In the genomic region with DNA sequence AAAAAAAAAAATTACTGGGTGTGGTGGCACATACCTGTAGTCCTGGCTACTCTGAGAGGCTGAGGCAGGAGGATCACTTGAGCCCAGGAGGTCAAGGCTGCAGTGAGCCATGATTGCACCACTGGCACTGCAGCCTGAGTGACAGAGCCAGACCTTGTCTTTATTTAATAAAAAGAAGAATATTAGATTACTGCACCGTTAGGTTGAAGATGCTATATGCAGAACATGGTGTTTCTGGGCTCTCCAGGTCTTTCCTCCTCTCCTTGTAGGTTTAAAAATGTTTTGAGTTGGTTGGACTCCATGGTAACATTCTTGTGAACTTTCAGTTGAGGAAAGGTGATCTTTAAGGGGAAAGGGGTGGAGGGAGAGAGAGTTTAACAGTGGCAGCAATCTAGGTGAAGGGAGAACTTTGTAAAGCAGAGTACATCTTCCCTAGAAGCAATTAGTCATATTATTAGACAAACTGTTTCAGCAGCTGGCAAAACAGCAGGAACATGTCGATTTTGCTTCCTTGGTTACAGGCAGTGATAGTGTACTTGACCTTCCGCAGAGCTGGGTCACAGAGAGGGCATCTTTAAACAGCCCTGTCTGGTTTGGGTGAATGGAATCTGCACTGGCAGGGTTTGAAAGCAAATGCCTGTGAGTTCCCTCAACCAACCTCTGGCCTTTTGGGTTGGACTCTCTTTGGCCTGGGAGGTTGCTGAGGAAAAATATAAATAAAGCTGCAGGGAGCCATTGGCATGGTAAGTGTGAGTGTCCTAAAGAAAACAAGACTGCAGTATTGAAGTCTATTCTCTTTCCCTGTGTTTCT, we compare ENCODE assay signal across 12 cellular contexts. TPM values are rescaled to one million over a fixed set of nuclear protein-coding genes. Genes with fewer than 3 reads are reported as not detected.
DNase-seq lines count a peak whose midpoint lies in the region; ATAC-seq, FAIRE-seq and TF ChIP-seq lines count a peak whose summit lies in the region.
"Had no signal": no experiment of that assay in that cellular context is flagged by ENCODE, and none has a peak within 500 bp of the region (broad histone marks: within the 10 kb centered on the region; RNA-seq: fewer than 3 reads in every experiment).

No MANE protein-coding gene starts in this region.

- TF ChIP-seq CTCF in bronchial epithelial cell (IDR thresholded peaks at IDR 0.05; ENCODE audit: insufficient read depth, low read length, severe bottlenecking), result no peak
- no peak for TF ChIP-seq CTCF in upper lobe of right lung (IDR thresholded peaks at IDR 0.05)

- CTCF ChIA-PET in activated naive CD4-positive, alpha-beta T cell treated with anti-CD3 and anti-CD28 coated beads for 36 hours (lab: Charles Lee), result no interaction called here

- no peaks in the 10 kb centered on the region for H3K9me3 ChIP-seq in upper lobe of right lung
- H3K9me3 ChIP-seq: prostate gland had no signal

- no peak overlapping the region for H3K27ac ChIP-seq in upper lobe of right lung
- H3K27ac ChIP-seq: prostate gland had no signal

- H3K27me3 ChIP-seq in bronchial epithelial cell (ENCODE audit: control insufficient read depth, insufficient read depth, low read length), result no peaks in the 10 kb centered on the region
- no peaks in the 10 kb centered on the region for H3K27me3 ChIP-seq in upper lobe of right lung

- H3K9me3 Mint-ChIP-seq in activated naive CD4-positive, alpha-beta T cell treated with anti-CD3 and anti-CD28 coated beads for 36 hours, result no peaks in the 10 kb centered on the region

- H3K36me3 ChIP-seq in bronchial epithelial cell (ENCODE audit: control insufficient read depth, insufficient read depth, low read length), result no peaks in the 10 kb centered on the region
- no peaks in the 10 kb centered on the region for H3K36me3 ChIP-seq in upper lobe of right lung
- H3K36me3 ChIP-seq: prostate gland had no signal

- peaks cover 4% of the 10 kb centered on the region for H3K36me3 Mint-ChIP-seq in activated naive CD4-positive, alpha-beta T cell treated with anti-CD3 and anti-CD28 coated beads for 36 hours (ENCODE audit: low read depth)

- intact Hi-C loops in Right ventricle myocardium inferior (cut with DNase I) (loop anchor here (5.0 kb wide), 1 partner anchor 43 kb away; a partner anchor contains a TSS), cardiac septum (cut with DNase I) (loop anchor here (5.0 kb wide), 1 partner anchor 43 kb away; a partner anchor contains a TSS), upper lobe of right lung (cut with DNase I) (no loop called here)
- intact Hi-C loops in activated naive CD4-positive, alpha-beta T cell treated with anti-CD3 and anti-CD28 coated beads for 36 hours (cut with micrococcal nuclease), result loop anchor here (1.0 kb wide), 1 partner anchor 42 kb away; no protein-coding TSS in a partner anchor

- peaks cover 49% of the 10 kb centered on the region for H3K4me1 Mint-ChIP-seq in activated naive CD4-positive, alpha-beta T cell treated with anti-CD3 and anti-CD28 coated beads for 36 hours (ENCODE audit: low read depth)

- no peak for FAIRE-seq in bronchial epithelial cell (lab: Jason Lieb, UNC)

- no peak overlapping the region for H3K27ac Mint-ChIP-seq in activated naive CD4-positive, alpha-beta T cell treated with anti-CD3 and anti-CD28 coated beads for 36 hours

- ATAC-seq in Right ventricle myocardium inferior, result peak; percentile 94
- peak; percentile 98 for ATAC-seq in left lobe of liver
- ATAC-seq in upper lobe of right lung, result peak; percentile 76
- no peak for ATAC-seq in activated CD4-positive, CD25-positive, alpha-beta regulatory T cell treated with anti-CD3 and anti-CD28 coated beads, Interleukin-2, amount 50 U/mL, for 24 hours

- DNase-seq in Right ventricle myocardium inferior (ENCODE audit: missing footprints) (no peak), cardiac septum (ENCODE audit: low spot score) (no peak), bronchial epithelial cell (ENCODE audit: low read depth) (peak; percentile 43), left lobe of liver (ENCODE audit: low spot score) (peak; percentile 81), upper lobe of right lung (no peak), NCI-H2081 (lab: John Stamatoyannopoulos, UW) (no peak)
- no peak for DNase-seq in activated naive CD4-positive, alpha-beta T cell treated with anti-CD3 and anti-CD28 coated beads for 36 hours
- DNase-seq: effector memory CD4-positive, alpha-beta T cell; NCI-H2081 treated with DMSO at 0.1 percent for 48 hours; substantia nigra had no signal

- no peak overlapping the region for H3K4me3 ChIP-seq in bronchial epithelial cell (ENCODE audit: low read depth, low read length)
- H3K4me3 ChIP-seq in upper lobe of right lung, result no peak overlapping the region
- H3K4me3 ChIP-seq: prostate gland had no signal

- no peak overlapping the region for H3K4me3 Mint-ChIP-seq in activated naive CD4-positive, alpha-beta T cell treated with anti-CD3 and anti-CD28 coated beads for 36 hours

- H3K27me3 Mint-ChIP-seq in activated naive CD4-positive, alpha-beta T cell treated with anti-CD3 and anti-CD28 coated beads for 36 hours (ENCODE audit: low read depth), result no peaks in the 10 kb centered on the region

- H3K4me1 ChIP-seq in upper lobe of right lung, result peaks cover 15% of the 10 kb centered on the region
- H3K4me1 ChIP-seq: prostate gland had no signal

RNA-seq across cellular contexts. Expression of a gene that starts 42.8 kb away (rescaled TPM):
- total RNA-seq in Right ventricle myocardium inferior (28.6 TPM), cardiac septum (32.7 TPM), bronchial epithelial cell (15.0 and 16.1 TPM in 2 replicates), left lobe of liver (14.2 TPM), upper lobe of right lung (52.5 TPM)
- total RNA-seq in activated naive CD4-positive, alpha-beta T cell treated with anti-CD3 and anti-CD28 coated beads for 36 hours, result 10 to 100 TPM; 60.6 to 61.3 TPM

Comparison
In these comparisons a context has a peak if more than half of its experiments do, and no peak if none do; other contexts are left out.
1. ATAC-seq: peak in Right ventricle myocardium inferior (single experiment), left lobe of liver (single experiment) and upper lobe of right lung (single experiment); none in activated CD4-positive, CD25-positive, alpha-beta regulatory T cell treated with anti-CD3 and anti-CD28 coated beads, Interleukin-2, amount 50 U/mL, for 24 hours (0 of 2).
2. DNase-seq: peak in bronchial epithelial cell (single experiment) and left lobe of liver (single experiment); none in Right ventricle myocardium inferior (single experiment), cardiac septum (single experiment), upper lobe of right lung (single experiment), NCI-H2081 (0 of 2) and activated naive CD4-positive, alpha-beta T cell treated with anti-CD3 and anti-CD28 coated beads for 36 hours (single experiment).